In genomic region chr10:79405221-79405994, GRCh38 we compare ENCODE assay signal across 1 cellular context.
A peak's percentile ranks its signal among the peaks of the same experiment; 100 is the strongest.
TF ChIP-seq lines count a peak whose summit lies in the region.

No MANE protein-coding gene starts in this region.

TF ChIP-seq in HEK293, 187 proteins besides CTCF, POLR2A, EP300 and RAD21 (continued from another document and continues in another):
- TF ChIP-seq ZNF624 (tag by site-specific recombination; IDR thresholded peaks at IDR 0.05) (no peak), ZNF704 (tag by site-specific recombination; IDR thresholded peaks at IDR 0.05) (no peak), HOXA7 (CRISPR knock-in tag; IDR thresholded peaks at IDR 0.05; ENCODE audit: borderline replicate concordance) (no peak), ZNF843 (tag by site-specific recombination; IDR thresholded peaks at IDR 0.05) (peak; percentile 50), ZNF114 (tag by site-specific recombination; IDR thresholded peaks at IDR 0.05) (no peak), ZNF560 (tag by site-specific recombination; IDR thresholded peaks at IDR 0.05; ENCODE audit: borderline replicate concordance) (no peak), TCF7L2 (IDR thresholded peaks at IDR 0.05; ENCODE audit: borderline replicate concordance, low read depth, low read length) (no peak), ZNF10 (tag by site-specific recombination; IDR thresholded peaks at IDR 0.05) (no peak), ZBTB6 (tag by site-specific recombination; IDR thresholded peaks at IDR 0.05) (no peak), ZNF561 (tag by site-specific recombination; IDR thresholded peaks at IDR 0.05; ENCODE audit: borderline replicate concordance) (0 out of 2 replicates have a peak, but pooled peaks have one; percentile 53), WT1 (tag by site-specific recombination; IDR thresholded peaks at IDR 0.05) (0 out of 2 replicates have a peak, but pooled peaks have one; percentile 9), PRDM4 (tag by site-specific recombination; IDR thresholded peaks at IDR 0.05) (0 out of 2 replicates have a peak, but pooled peaks have one; percentile 26), ZEB2 (tag by site-specific recombination; IDR thresholded peaks at IDR 0.05) (peak; percentile 52), ZNF837 (tag by site-specific recombination; IDR thresholded peaks at IDR 0.05) (no peak), ZNF610 (tag by site-specific recombination; IDR thresholded peaks at IDR 0.05; ENCODE audit: borderline replicate concordance) (peak; percentile 85), ZNF510 (tag by site-specific recombination; IDR thresholded peaks at IDR 0.05; ENCODE audit: insufficient replicate concordance) (no peak), TRIM28 (IDR thresholded peaks at IDR 0.05; ENCODE audit: borderline replicate concordance, low read length) (peak; percentile 83; the same call in 1 of the 2 replicates), ZNF366 (tag by site-specific recombination; conservative IDR thresholded peaks at IDR 0.05) (no peak), ZNF394 (tag by site-specific recombination; IDR thresholded peaks at IDR 0.05; ENCODE audit: borderline replicate concordance) (no peak), ZNF692 (tag by site-specific recombination; IDR thresholded peaks at IDR 0.05) (peak; percentile 65; the same call in 1 of the 2 replicates), ZNF48 (tag by site-specific recombination; IDR thresholded peaks at IDR 0.05) (no peak), IKZF3 (tag by site-specific recombination; IDR thresholded peaks at IDR 0.05) (peak; percentile 46; the same call in 1 of the 2 replicates), SCRT2 (tag by site-specific recombination; IDR thresholded peaks at IDR 0.05) (no peak), ZNF639 (tag by site-specific recombination; IDR thresholded peaks at IDR 0.05) (no peak), ZXDB (tag by site-specific recombination; IDR thresholded peaks at IDR 0.05) (peak; percentile 36), REST (tag by site-specific recombination; IDR thresholded peaks at IDR 0.05) (no peak), ZBTB1 (tag by site-specific recombination; IDR thresholded peaks at IDR 0.05) (no peak), KLF8 (tag by site-specific recombination; IDR thresholded peaks at IDR 0.05) (no peak), ZSCAN18 (tag by site-specific recombination; IDR thresholded peaks at IDR 0.05) (no peak), ZBTB48 (tag by site-specific recombination; IDR thresholded peaks at IDR 0.05) (peak; percentile 57), ZNF600 (tag by site-specific recombination; IDR thresholded peaks at IDR 0.05) (no peak), BCL11A (tag by site-specific recombination; IDR thresholded peaks at IDR 0.05; ENCODE audit: low read depth) (no peak), ZNF623 (tag by site-specific recombination; IDR thresholded peaks at IDR 0.05) (no peak), GLIS2 (tag by site-specific recombination; IDR thresholded peaks at IDR 0.05) (peak; percentile 82), ZNF2 (tag by site-specific recombination; IDR thresholded peaks at IDR 0.05) (no peak), KLF1 (tag by site-specific recombination; IDR thresholded peaks at IDR 0.05) (peak; percentile 51), GLI4 (tag by site-specific recombination; IDR thresholded peaks at IDR 0.05) (no peak), ZBTB44 (tag by site-specific recombination; IDR thresholded peaks at IDR 0.05) (peak; percentile 55; the same call in 1 of the 2 replicates), ZSCAN30 (tag by site-specific recombination; IDR thresholded peaks at IDR 0.05) (peak; percentile 69; the same call in 1 of the 2 replicates), ZBTB26 (tag by site-specific recombination; optimal IDR thresholded peaks at IDR 0.05) (no peak), ZNF184 (tag by site-specific recombination; IDR thresholded peaks at IDR 0.05) (no peak; the same call in 1 of the 2 replicates), ZNF302 (tag by site-specific recombination; IDR thresholded peaks at IDR 0.05; ENCODE audit: low read depth) (no peak), ZNF37A (tag by site-specific recombination; IDR thresholded peaks at IDR 0.05) (no peak), ZNF621 (tag by site-specific recombination; IDR thresholded peaks at IDR 0.05) (no peak), ZBTB11 (tag by site-specific recombination; conservative IDR thresholded peaks at IDR 0.05; ENCODE audit: low read depth) (no peak)
